Comparison of ENCODE assay signal across 33 cellular contexts in the genomic region with DNA sequence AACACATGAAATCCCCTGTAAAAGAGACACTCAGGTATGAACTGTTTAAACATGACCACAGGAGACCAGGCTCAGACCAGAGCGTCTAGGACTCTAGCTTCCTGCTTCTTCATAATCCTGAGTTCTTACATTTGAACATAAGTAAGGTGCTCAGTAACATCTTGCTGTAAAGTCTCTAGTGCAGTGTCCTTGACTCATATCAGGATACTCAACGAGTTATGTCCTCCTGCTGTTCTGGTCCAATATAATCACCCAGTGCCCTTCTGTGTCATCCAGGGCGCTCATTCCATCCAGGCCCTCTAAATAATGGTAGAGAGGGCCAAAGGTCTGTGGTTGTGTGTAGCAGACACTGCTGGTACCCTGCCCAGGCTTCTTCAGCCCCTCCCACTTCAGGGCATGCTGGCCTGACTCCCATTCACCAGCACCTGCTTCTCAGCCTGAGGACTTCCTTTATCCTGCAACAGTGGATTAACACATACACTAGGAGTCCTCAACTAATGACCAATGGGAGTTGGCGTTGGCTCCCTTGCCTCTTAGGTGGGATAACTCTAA.
"Had no signal": no experiment of that assay in that cellular context is flagged by ENCODE, and none has a peak within 500 bp of the region (broad histone marks: within the 10 kb centered on the region; RNA-seq: fewer than 3 reads in every experiment).

No MANE protein-coding gene starts in this region.

- H3K27me3 ChIP-seq: ascending aorta, cardiac muscle cell, MG63 had no signal

- H3K4me1 ChIP-seq: ascending aorta had no signal

- H3K4me3 ChIP-seq: ascending aorta, cardiac muscle cell, MG63, PC-9 had no signal

- H3K9me3 ChIP-seq: MG63 had no signal

- H3K4me2 ChIP-seq: PC-9 had no signal

- H2AFZ ChIP-seq: PC-9 had no signal

- ATAC-seq: activated CD4-positive, alpha-beta T cell treated with anti-CD3 and anti-CD28 coated beads for 36 hours; activated CD4-positive, CD25-positive, alpha-beta regulatory T cell treated with anti-CD3 and anti-CD28 coated beads, Interleukin-2, amount 50 U/mL, for 24 hours; activated CD8-positive, alpha-beta T cell treated with anti-CD3 and anti-CD28 coated beads, Interleukin-2, amount 10 ng/mL, durations not matched to agents 7 days and 5 days; Right ventricle myocardium inferior; WTC11 had no signal

- H3K27ac ChIP-seq: ascending aorta, cardiac muscle cell, PC-9, RWPE1 had no signal

- H3K36me3 ChIP-seq: ascending aorta, cardiac muscle cell, MG63 had no signal

- DNase-seq: activated CD4-positive, alpha-beta T cell treated with anti-CD3 and anti-CD28 coated beads for 36 hours; activated CD4-positive, alpha-beta T cell treated with anti-CD3 and anti-CD28 coated beads, Interleukin-2, amount 10 ng/mL, durations not matched to agents 7 days and 5 days; activated CD4-positive, alpha-beta T cell treated with anti-CD3 and anti-CD28 coated beads, Interleukin-2, amount 50 U/mL, for 48 hours; activated CD8-positive, alpha-beta T cell treated with anti-CD3 and anti-CD28 coated beads, Interleukin-2, amount 10 ng/mL, durations not matched to agents 7 days and 5 days; activated gamma-delta T cell; activated naive CD4-positive, alpha-beta T cell treated with Interleukin-2 at 50 U/mL for 16 hours; activated naive CD8-positive, alpha-beta T cell treated with anti-CD3 and anti-CD28 coated beads, Interleukin-2, amount 10 ng/mL, durations not matched to agents 7 days and 5 days; activated T-cell treated with anti-CD3 and anti-CD28 coated beads, Interleukin-2, amount 50 U/mL, for 24 hours; amygdala; Kasumi-1; KG1; MG63; NCI-H1048; NCI-H1417; NCI-H146; NCI-H187; NCI-H2081 treated with DMSO at 0.1 percent for 48 hours; NCI-H510A; NCI-H526; NCI-H748 treated with DMSO at 0.1 percent for 48 hours; NK-92 treated with Interleukin-12 subunit alpha and Interleukin-12 subunit beta, amount 100 ng/mL, for 24 hours; PC-9; SW 1271; T-helper 1 cell; T-helper 2 cell had no signal

- FAIRE-seq: RCC 7860, TTC549 had no signal
